Comparison of ENCODE assay signal across 16 cellular contexts in the genomic region with DNA sequence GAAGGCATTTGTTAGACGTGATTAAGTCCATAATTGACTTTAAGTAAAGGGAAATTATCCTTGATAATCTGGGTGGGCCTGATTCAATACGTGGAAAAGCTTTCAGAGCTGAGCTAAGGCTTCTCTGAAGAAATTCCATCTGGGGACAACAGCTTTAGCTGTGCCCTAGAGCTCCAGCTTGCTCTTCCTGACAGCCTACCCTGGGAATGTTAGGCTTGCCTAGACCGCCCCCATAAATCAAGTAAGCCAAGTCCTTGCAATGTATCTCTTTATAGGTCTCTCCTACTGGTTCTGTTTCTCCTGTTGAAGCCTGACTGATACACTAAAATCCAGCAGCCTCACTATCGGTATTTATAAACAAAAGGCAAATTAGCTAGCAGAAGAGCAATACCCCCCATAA.
DNase-seq lines count a peak whose midpoint lies in the region; FAIRE-seq and TF ChIP-seq lines count a peak whose summit lies in the region.
"Had no signal": no experiment of that assay in that cellular context is flagged by ENCODE, and none has a peak within 500 bp of the region (broad histone marks: within the 10 kb centered on the region; RNA-seq: fewer than 3 reads in every experiment).

No MANE protein-coding gene starts in this region.

- TF ChIP-seq CTCF in D721Med (IDR thresholded peaks at IDR 0.05; ENCODE audit: insufficient read depth, missing control alignments) (no peak), VCaP (conservative IDR thresholded peaks at IDR 0.05) (no peak), nephron progenitor cell (IDR thresholded peaks at IDR 0.05) (no peak), esophagus muscularis mucosa (IDR thresholded peaks at IDR 0.05) (no peak)

- no peaks in the 10 kb centered on the region for H3K9me3 ChIP-seq in esophagus muscularis mucosa
- H3K9me3 ChIP-seq: SK-N-SH had no signal

- H3K27me3 ChIP-seq in esophagus muscularis mucosa, result no peaks in the 10 kb centered on the region

- no peak overlapping the region for H3K4me3 Mint-ChIP-seq in nephron progenitor cell
- H3K4me3 Mint-ChIP-seq: B cell; CD4-positive, alpha-beta T cell had no signal

- peaks cover 6 to 22% (median 14%) of the 10 kb centered on the region in 4 donors for H3K4me1 ChIP-seq in esophagus muscularis mucosa

- H3K36me3 Mint-ChIP-seq in nephron progenitor cell (ENCODE audit: low read depth), result peaks cover 19% of the 10 kb centered on the region

- intact Hi-C loops in esophagus muscularis mucosa (cut with DNase I), result no loop called here

- peak; percentile 80 for FAIRE-seq in D721Med (lab: Jason Lieb, UNC)

- DNase-seq in D721Med (ENCODE audit: insufficient read length, low spot score) (peak; percentile 36), nephron progenitor cell (peak; percentile 26), esophagus muscularis mucosa (ENCODE audit: extremely low spot score) (no peak), NCI-H2227 treated with DMSO at 0.1 percent for 48 hours (lab: John Stamatoyannopoulos, UW) (no peak), NCI-H748 treated with DMSO at 0.1 percent for 48 hours (lab: John Stamatoyannopoulos, UW) (no peak), activated gamma-delta T cell (lab: John Stamatoyannopoulos, UW) (no peak)
- DNase-seq: CD4-positive, alpha-beta T cell; DMS53; GOT3; NCI-H1092 treated with DMSO at 0.1 percent for 48 hours; NCI-H146; NCI-H2029 treated with DMSO at 0.1 percent for 48 hours; SHP77; SK-N-SH had no signal

- WGBS in esophagus muscularis mucosa, result 96% methylated on average over 4 of the region's 4 CpGs

- H3K27ac Mint-ChIP-seq in nephron progenitor cell, result peak overlapping the region; percentile 79
- H3K27ac Mint-ChIP-seq: B cell; CD4-positive, alpha-beta T cell had no signal

- H3K27ac ChIP-seq in VCaP, result peak overlapping the region; percentile 96
- H3K27ac ChIP-seq in esophagus muscularis mucosa (replicated peaks in 1 of 4), result no peak overlapping the region

- H3K4me3 ChIP-seq in esophagus muscularis mucosa, result no peak overlapping the region

- H3K36me3 ChIP-seq in esophagus muscularis mucosa, result no peaks in the 10 kb centered on the region

- no peak for TF ChIP-seq EP300 in esophagus muscularis mucosa (IDR thresholded peaks at IDR 0.05)

- H3K9me3 Mint-ChIP-seq in nephron progenitor cell, result peaks cover 5% of the 10 kb centered on the region
- H3K9me3 Mint-ChIP-seq: CD4-positive, alpha-beta T cell had no signal

- H3K27me3 Mint-ChIP-seq in nephron progenitor cell (ENCODE audit: low read depth, poor library complexity), result peaks cover 3% of the 10 kb centered on the region
- H3K27me3 Mint-ChIP-seq: B cell; CD4-positive, alpha-beta T cell had no signal

- TF ChIP-seq POLR2A in esophagus muscularis mucosa (IDR thresholded peaks at IDR 0.05; ENCODE audit: low read depth), result no peak

- peaks cover 52% of the 10 kb centered on the region for H3K4me1 Mint-ChIP-seq in nephron progenitor cell

Comparison
In these comparisons a context has a peak if more than half of its experiments do, and no peak if none do; other contexts are left out.
1. DNase-seq: peak in D721Med (single experiment) and nephron progenitor cell (single experiment); none in esophagus muscularis mucosa (single experiment), NCI-H2227 treated with DMSO at 0.1 percent for 48 hours (single experiment), NCI-H748 treated with DMSO at 0.1 percent for 48 hours (single experiment) and activated gamma-delta T cell (single experiment).